Comparison of ENCODE assay signal across 1 cellular context in genomic region chr19:45168767-45169351, GRCh38.
TF ChIP-seq lines count a peak whose summit lies in the region.

No MANE protein-coding gene starts in this region.

TF ChIP-seq in HepG2, 621 proteins besides CTCF, POLR2A, EP300 and RAD21 (continued from another document):
- TF ChIP-seq ARID5B (CRISPR knock-in tag; IDR thresholded peaks at IDR 0.05) (peak; percentile 42; the same call in 1 of the 2 replicates), IKZF1 (IDR thresholded peaks at IDR 0.05) (no peak), ZNF691 (CRISPR knock-in tag; IDR thresholded peaks at IDR 0.05; ENCODE audit: borderline replicate concordance, low read depth) (peak; percentile 72; the same call in 1 of the 2 replicates), ZNF747 (CRISPR knock-in tag; IDR thresholded peaks at IDR 0.05; ENCODE audit: borderline replicate concordance) (no peak), ZNF546 (CRISPR knock-in tag; conservative IDR thresholded peaks at IDR 0.05) (0 out of 2 replicates have a peak, but pooled peaks have one; percentile 47), ETV5 (CRISPR knock-in tag; IDR thresholded peaks at IDR 0.05; ENCODE audit: borderline replicate concordance) (peak; percentile 72), SRF (IDR thresholded peaks at IDR 0.05; ENCODE audit: low read depth, low read length) (no peak), STAG1 (CRISPR knock-in tag; IDR thresholded peaks at IDR 0.05) (peak; percentile 67), MAF1 (CRISPR knock-in tag; IDR thresholded peaks at IDR 0.05; ENCODE audit: borderline replicate concordance) (no peak), HMGXB4 (CRISPR knock-in tag; IDR thresholded peaks at IDR 0.05; ENCODE audit: borderline replicate concordance in 1 of 2, low read depth in 1 of 2) (peak in 1 of 2 experiments; percentile 43; a peak in 1 of 4 replicates), GABPB1 (CRISPR knock-in tag; IDR thresholded peaks at IDR 0.05) (peak; percentile 69), TEAD3 (CRISPR knock-in tag; optimal IDR thresholded peaks at IDR 0.05; ENCODE audit: borderline replicate concordance) (peak; percentile 37), POLR2G (IDR thresholded peaks at IDR 0.05; ENCODE audit: low read depth, low read length) (no peak), ZNF850 (CRISPR knock-in tag; conservative IDR thresholded peaks at IDR 0.05) (no peak), KDM5B (CRISPR knock-in tag; IDR thresholded peaks at IDR 0.05; ENCODE audit: borderline replicate concordance) (0 out of 2 replicates have a peak, but pooled peaks have one; percentile 34), BRD4 (CRISPR knock-in tag; IDR thresholded peaks at IDR 0.05) (peak; percentile 55; the same call in 1 of the 2 replicates), ZNF83 (CRISPR knock-in tag; IDR thresholded peaks at IDR 0.05; ENCODE audit: borderline replicate concordance) (0 out of 2 replicates have a peak, but pooled peaks have one; percentile 48), TOE1 (CRISPR knock-in tag; IDR thresholded peaks at IDR 0.05) (no peak), TBP (CRISPR knock-in tag; IDR thresholded peaks at IDR 0.05) (no peak), ZKSCAN5 (CRISPR knock-in tag; IDR thresholded peaks at IDR 0.05) (0 out of 2 replicates have a peak, but pooled peaks have one; percentile 23), ZNF772 (CRISPR knock-in tag; IDR thresholded peaks at IDR 0.05) (0 out of 2 replicates have a peak, but pooled peaks have one; percentile 32), REPIN1 (CRISPR knock-in tag; IDR thresholded peaks at IDR 0.05; ENCODE audit: borderline replicate concordance, low read depth) (no peak), SOX5 (CRISPR knock-in tag; IDR thresholded peaks at IDR 0.05; ENCODE audit: borderline replicate concordance) (peak; percentile 11; the same call in 1 of the 2 replicates), ELF1 (CRISPR knock-in tag; IDR thresholded peaks at IDR 0.05) (peak; percentile 35; the same call in 1 of the 2 replicates), ATM (IDR thresholded peaks at IDR 0.05; ENCODE audit: borderline replicate concordance) (no peak), NR2F6 (IDR thresholded peaks at IDR 0.05) (no peak), NR2F6 (CRISPR knock-in tag; IDR thresholded peaks at IDR 0.05) (peak; percentile 63; the same call in 1 of the 2 replicates), NFKB2 (CRISPR knock-in tag; IDR thresholded peaks at IDR 0.05; ENCODE audit: borderline replicate concordance) (peak; percentile 26; the same call in 1 of the 2 replicates), THAP11 (CRISPR knock-in tag; IDR thresholded peaks at IDR 0.05) (peak; percentile 45; the same call in 1 of the 2 replicates), TRIM24 (CRISPR knock-in tag; IDR thresholded peaks at IDR 0.05) (no peak), ELK4 (CRISPR knock-in tag; IDR thresholded peaks at IDR 0.05; ENCODE audit: borderline replicate concordance) (no peak)
- TF ChIP-seq, protein P1, sequence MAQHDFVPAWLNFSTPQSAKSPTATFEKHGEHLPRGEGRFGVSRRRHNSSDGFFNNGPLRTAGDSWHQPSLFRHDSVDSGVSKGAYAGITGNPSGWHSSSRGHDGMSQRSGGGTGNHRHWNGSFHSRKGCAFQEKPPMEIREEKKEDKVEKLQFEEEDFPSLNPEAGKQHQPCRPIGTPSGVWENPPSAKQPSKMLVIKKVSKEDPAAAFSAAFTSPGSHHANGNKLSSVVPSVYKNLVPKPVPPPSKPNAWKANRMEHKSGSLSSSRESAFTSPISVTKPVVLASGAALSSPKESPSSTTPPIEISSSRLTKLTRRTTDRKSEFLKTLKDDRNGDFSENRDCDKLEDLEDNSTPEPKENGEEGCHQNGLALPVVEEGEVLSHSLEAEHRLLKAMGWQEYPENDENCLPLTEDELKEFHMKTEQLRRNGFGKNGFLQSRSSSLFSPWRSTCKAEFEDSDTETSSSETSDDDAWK (CRISPR knock-in tag; IDR thresholded peaks at IDR 0.05): no peak
- TF ChIP-seq, protein P2, sequence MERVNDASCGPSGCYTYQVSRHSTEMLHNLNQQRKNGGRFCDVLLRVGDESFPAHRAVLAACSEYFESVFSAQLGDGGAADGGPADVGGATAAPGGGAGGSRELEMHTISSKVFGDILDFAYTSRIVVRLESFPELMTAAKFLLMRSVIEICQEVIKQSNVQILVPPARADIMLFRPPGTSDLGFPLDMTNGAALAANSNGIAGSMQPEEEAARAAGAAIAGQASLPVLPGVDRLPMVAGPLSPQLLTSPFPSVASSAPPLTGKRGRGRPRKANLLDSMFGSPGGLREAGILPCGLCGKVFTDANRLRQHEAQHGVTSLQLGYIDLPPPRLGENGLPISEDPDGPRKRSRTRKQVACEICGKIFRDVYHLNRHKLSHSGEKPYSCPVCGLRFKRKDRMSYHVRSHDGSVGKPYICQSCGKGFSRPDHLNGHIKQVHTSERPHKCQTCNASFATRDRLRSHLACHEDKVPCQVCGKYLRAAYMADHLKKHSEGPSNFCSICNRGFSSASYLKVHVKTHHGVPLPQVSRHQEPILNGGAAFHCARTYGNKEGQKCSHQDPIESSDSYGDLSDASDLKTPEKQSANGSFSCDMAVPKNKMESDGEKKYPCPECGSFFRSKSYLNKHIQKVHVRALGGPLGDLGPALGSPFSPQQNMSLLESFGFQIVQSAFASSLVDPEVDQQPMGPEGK (CRISPR knock-in tag; IDR thresholded peaks at IDR 0.05): peak; percentile 69
- TF ChIP-seq, protein P3, sequence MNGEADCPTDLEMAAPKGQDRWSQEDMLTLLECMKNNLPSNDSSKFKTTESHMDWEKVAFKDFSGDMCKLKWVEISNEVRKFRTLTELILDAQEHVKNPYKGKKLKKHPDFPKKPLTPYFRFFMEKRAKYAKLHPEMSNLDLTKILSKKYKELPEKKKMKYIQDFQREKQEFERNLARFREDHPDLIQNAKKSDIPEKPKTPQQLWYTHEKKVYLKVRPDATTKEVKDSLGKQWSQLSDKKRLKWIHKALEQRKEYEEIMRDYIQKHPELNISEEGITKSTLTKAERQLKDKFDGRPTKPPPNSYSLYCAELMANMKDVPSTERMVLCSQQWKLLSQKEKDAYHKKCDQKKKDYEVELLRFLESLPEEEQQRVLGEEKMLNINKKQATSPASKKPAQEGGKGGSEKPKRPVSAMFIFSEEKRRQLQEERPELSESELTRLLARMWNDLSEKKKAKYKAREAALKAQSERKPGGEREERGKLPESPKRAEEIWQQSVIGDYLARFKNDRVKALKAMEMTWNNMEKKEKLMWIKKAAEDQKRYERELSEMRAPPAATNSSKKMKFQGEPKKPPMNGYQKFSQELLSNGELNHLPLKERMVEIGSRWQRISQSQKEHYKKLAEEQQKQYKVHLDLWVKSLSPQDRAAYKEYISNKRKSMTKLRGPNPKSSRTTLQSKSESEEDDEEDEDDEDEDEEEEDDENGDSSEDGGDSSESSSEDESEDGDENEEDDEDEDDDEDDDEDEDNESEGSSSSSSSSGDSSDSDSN (CRISPR knock-in tag; IDR thresholded peaks at IDR 0.05): peak; percentile 46; the same call in 1 of the 2 replicates
- TF ChIP-seq, protein P4, sequence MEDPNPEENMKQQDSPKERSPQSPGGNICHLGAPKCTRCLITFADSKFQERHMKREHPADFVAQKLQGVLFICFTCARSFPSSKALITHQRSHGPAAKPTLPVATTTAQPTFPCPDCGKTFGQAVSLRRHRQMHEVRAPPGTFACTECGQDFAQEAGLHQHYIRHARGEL (CRISPR knock-in tag; IDR thresholded peaks at IDR 0.05): peak; percentile 87
